17 cellular contexts compared by ENCODE assay signal in the genomic region with DNA sequence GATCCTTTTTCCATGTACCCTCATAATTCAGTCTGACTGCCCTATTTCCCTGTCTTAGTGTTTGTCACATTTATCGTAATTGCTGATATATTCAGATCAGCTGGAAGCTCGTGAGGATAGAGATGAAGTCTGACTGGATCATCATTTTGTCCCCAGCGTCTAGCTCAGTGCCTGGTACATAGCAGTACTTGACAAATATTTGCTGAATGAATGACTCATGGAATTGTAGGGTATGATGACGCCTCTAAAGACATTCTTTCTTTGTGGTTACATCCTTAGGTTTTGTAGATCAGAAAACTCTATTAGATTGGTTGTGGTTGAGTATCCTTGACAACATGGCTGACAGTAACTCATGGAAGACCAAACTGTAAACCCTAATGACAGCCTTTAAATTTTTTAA.
A peak's percentile ranks its signal among the peaks of the same experiment; 100 is the strongest.
DNase-seq lines count a peak whose midpoint lies in the region; ATAC-seq and TF ChIP-seq lines count a peak whose summit lies in the region.
"Had no signal": no experiment of that assay in that cellular context is flagged by ENCODE, and none has a peak within 500 bp of the region (broad histone marks: within the 10 kb centered on the region; RNA-seq: fewer than 3 reads in every experiment).

No MANE protein-coding gene starts in this region.

- dilution Hi-C loops in IMR-90 (cut with HindIII; ENCODE audit: low sequenced_read_pairs, unreplicated experiment) = no loop called here

- no peak overlapping the region for H2AK9ac ChIP-seq in IMR-90 (replicated peaks; ENCODE audit: low read depth, low read length, poor library complexity)

- POLR2A ChIA-PET in BJ (lab: Charles Lee) = no interaction called here
- POLR2A ChIA-PET in IMR-90 (lab: Charles Lee; ENCODE audit: unreplicated experiment) = no interaction called here

- H3K4me3 ChIP-seq in BJ (ENCODE audit: low read depth, low read length) (no peak overlapping the region), IMR-90 (ENCODE audit: insufficient read depth, low read depth, low read length) (no peak overlapping the region)
- H3K4me3 ChIP-seq: lung, PC-9 had no signal

- peak overlapping the region; percentile 4 for H3K27ac Mint-ChIP-seq in chondrocyte (ENCODE audit: unreplicated experiment)
- H3K27ac Mint-ChIP-seq: CD4-positive, alpha-beta T cell; stimulated activated naive CD8-positive, alpha-beta T cell treated with anti-CD3 and anti-CD28 coated beads, Interleukin-15, amount 100 ng/mL, for 72 hours had no signal

- CTCF ChIA-PET in BJ (lab: Yijun Ruan, JAX) (interaction anchor here (0.9 kb wide), 1 partner anchor 42 kb away, joined by 3 read pairs; no protein-coding TSS in a partner anchor), IMR-90 (lab: Yijun Ruan, JAX) (no interaction called here)

- H2AK5ac ChIP-seq in IMR-90 (ENCODE audit: low read depth, low read length) = no peak overlapping the region; the same call in 1 of the 2 replicates

- H4K91ac ChIP-seq in IMR-90 (ENCODE audit: insufficient read depth, low read depth, low read length) = peak overlapping the region; percentile 34; the same call in 1 of the 2 replicates

- H3K27me3 ChIP-seq in BJ (ENCODE audit: control insufficient read depth, insufficient read depth, low read length) (no peaks in the 10 kb centered on the region), IMR-90 (ENCODE audit: control insufficient read depth, insufficient read depth, low read length) (no peaks in the 10 kb centered on the region)

- H3K4me1 ChIP-seq in IMR-90 (ENCODE audit: control insufficient read depth, insufficient read depth, low read length) = peaks cover 14% of the 10 kb centered on the region

- H3K27ac ChIP-seq in IMR-90 (ENCODE audit: insufficient read depth, low read length) (peak overlapping the region; percentile 50; the same call in 1 of the 2 replicates), caudate nucleus (ENCODE audit: low read depth, low read length) (no peak overlapping the region)
- H3K27ac ChIP-seq: PC-9 had no signal

- no peaks in the 10 kb centered on the region for H3K27me3 Mint-ChIP-seq in chondrocyte (ENCODE audit: low read depth)
- H3K27me3 Mint-ChIP-seq: CD4-positive, alpha-beta T cell; stimulated activated naive CD8-positive, alpha-beta T cell treated with anti-CD3 and anti-CD28 coated beads, Interleukin-15, amount 100 ng/mL, for 72 hours had no signal

- H4K20me1 ChIP-seq in IMR-90 (ENCODE audit: insufficient read depth, low read length) = no peaks in the 10 kb centered on the region

- WGBS in IMR-90 (ENCODE audit: extremely low coverage in 2 of 2, insufficient read length in 1 of 2), 2 experiments = no CpG with 5 or more reads among the region's 4 CpGs

- peaks cover 44 to 58% of the 10 kb centered on the region in 2 experiments for H3K79me1 ChIP-seq in IMR-90 (ENCODE audit: low read depth in 1 of 2, low read length in 2 of 2)

- in situ Hi-C loops in IMR-90 (cut with MboI; ENCODE audit: low sequenced_read_pairs) = no loop called here

- peaks cover 45% of the 10 kb centered on the region for H3K4me1 Mint-ChIP-seq in chondrocyte (ENCODE audit: low read depth)
- H3K4me1 Mint-ChIP-seq: stimulated activated naive CD8-positive, alpha-beta T cell treated with anti-CD3 and anti-CD28 coated beads, Interleukin-15, amount 100 ng/mL, for 72 hours had no signal

- H4K8ac ChIP-seq in IMR-90 (ENCODE audit: low read depth in 2 of 2, low read length in 2 of 2) = peak overlapping the region in 1 of 2 experiments; percentile 84; a peak in 2 of 4 replicates

- TF ChIP-seq CTCF in BJ (IDR thresholded peaks at IDR 0.05; ENCODE audit: insufficient read depth, low read depth, low read length) = no peak
- no peak for TF ChIP-seq CTCF in IMR-90 (conservative IDR thresholded peaks at IDR 0.05; ENCODE audit: low read depth, low read length)
- no peak for TF ChIP-seq CTCF in chondrocyte (IDR thresholded peaks at IDR 0.05)
- TF ChIP-seq CTCF in GM10266 (IDR thresholded peaks at IDR 0.05; ENCODE audit: control insufficient read depth, insufficient read depth, low read depth, missing control alignments) = no peak

- intact Hi-C loops in IMR-90 (cut with micrococcal nuclease) = no loop called here

- no peaks in the 10 kb centered on the region for H3K9me3 ChIP-seq in IMR-90 (ENCODE audit: control insufficient read depth, insufficient read depth, low read length)

- H3K9ac ChIP-seq in IMR-90 (ENCODE audit: low read depth, low read length) = no peak overlapping the region

- H3K9me3 Mint-ChIP-seq in chondrocyte (ENCODE audit: low read depth) = no peaks in the 10 kb centered on the region
- H3K9me3 Mint-ChIP-seq: CD4-positive, alpha-beta T cell; neural crest cell; stimulated activated naive CD8-positive, alpha-beta T cell treated with anti-CD3 and anti-CD28 coated beads, Interleukin-15, amount 100 ng/mL, for 72 hours had no signal

- no peak overlapping the region for H3K4me3 Mint-ChIP-seq in chondrocyte (ENCODE audit: unreplicated experiment)
- H3K4me3 Mint-ChIP-seq: CD4-positive, alpha-beta T cell; neural crest cell; stimulated activated naive CD8-positive, alpha-beta T cell treated with anti-CD3 and anti-CD28 coated beads, Interleukin-15, amount 100 ng/mL, for 72 hours had no signal

- H2BK5ac ChIP-seq in IMR-90 (ENCODE audit: low read depth, low read length, poor library complexity, severe bottlenecking) = peak overlapping the region; percentile 79

- peak overlapping the region; percentile 51; the same call in 1 of the 2 replicates for H3K23ac ChIP-seq in IMR-90 (ENCODE audit: low read depth, low read length)

- peaks cover 8% of the 10 kb centered on the region for H3K36me3 ChIP-seq in BJ (ENCODE audit: control insufficient read depth, insufficient read depth, low read length)
- H3K36me3 ChIP-seq in IMR-90 (ENCODE audit: control insufficient read depth, insufficient read depth, low read length) = peaks cover 50% of the 10 kb centered on the region

- 0 out of 2 replicates have a peak, but pooled peaks have one; percentile 44 for TF ChIP-seq POLR2A in IMR-90 (IDR thresholded peaks at IDR 0.05; ENCODE audit: low read depth, low read length)

- peak overlapping the region; percentile 95 for H4K5ac ChIP-seq in IMR-90 (ENCODE audit: low read depth, low read length)

- no peak overlapping the region for H2AFZ ChIP-seq in IMR-90 (replicated peaks; ENCODE audit: low read length, poor library complexity)
- H2AFZ ChIP-seq: PC-9 had no signal

- peak overlapping the region; percentile 63 for H2BK120ac ChIP-seq in IMR-90 (ENCODE audit: low read depth, low read length)

- H2BK15ac ChIP-seq in IMR-90 (ENCODE audit: low read depth, low read length) = peak overlapping the region; percentile 61; the same call in 1 of the 3 replicates

- peaks cover 18% of the 10 kb centered on the region for H3K9me1 ChIP-seq in IMR-90 (ENCODE audit: insufficient read depth, low read length)

- H3K14ac ChIP-seq in IMR-90 (replicated peaks; ENCODE audit: low read depth, low read length) = peak overlapping the region; percentile 80

- peak overlapping the region; percentile 93; the same call in 1 of the 2 replicates for H3K18ac ChIP-seq in IMR-90 (ENCODE audit: low read depth, low read length)

- no peak for TF ChIP-seq RAD21 in IMR-90 (IDR thresholded peaks at IDR 0.05; ENCODE audit: low read length)

- no peak overlapping the region for H3K56ac ChIP-seq in IMR-90 (ENCODE audit: extremely low read depth, insufficient read depth, low read length)

- H3K4me2 ChIP-seq in IMR-90 (ENCODE audit: low read depth, low read length) = no peak overlapping the region
- H3K4me2 ChIP-seq: PC-9 had no signal

- H2BK20ac ChIP-seq in IMR-90 (ENCODE audit: low read depth, low read length) = peak overlapping the region; percentile 77; the same call in 1 of the 2 replicates

- peak overlapping the region; percentile 86 for H3K4ac ChIP-seq in IMR-90 (ENCODE audit: low read depth, low read length)

- DNase-seq in BJ (ENCODE audit: low read depth) = peak; percentile 89
- DNase-seq in IMR-90 = peak; percentile 93
- no peak for DNase-seq in chondrocyte (ENCODE audit: low spot score)
- peak; percentile 63 for DNase-seq in myocyte (ENCODE audit: low read depth)
- DNase-seq in stimulated activated CD4-positive, alpha-beta T cell treated with anti-CD3 and anti-CD28 coated beads, Interleukin-15, amount 100 ng/mL, for 24 hours = no peak
- no peak for DNase-seq in GM10266 (ENCODE audit: extremely low spot score)
- DNase-seq in NOMO-1 (lab: John Stamatoyannopoulos, UW; ENCODE audit: unreplicated experiment in 2 of 2) = no peak
- DNase-seq in caudate nucleus (lab: John Stamatoyannopoulos, UW) = no peak
- DNase-seq: activated CD4-positive, alpha-beta T cell treated with anti-CD3 and anti-CD28 coated beads, Interleukin-2, amount 50 U/mL, for 1 hour; CD4-positive, alpha-beta T cell; NCI-H1105 treated with DMSO at 0.1 percent for 48 hours; NCI-H446 treated with DMSO at 0.1 percent for 48 hours; stimulated activated naive CD8-positive, alpha-beta T cell treated with anti-CD3 and anti-CD28 coated beads, Interleukin-15, amount 100 ng/mL, for 72 hours; T-helper 9 cell had no signal

- BruUV-seq in IMR-90 (replicated peaks; lab: Mats Ljungman, UMichigan) = no TSS peak

- ATAC-seq in IMR-90 (ENCODE audit: low read depth) = peak; percentile 70
- ATAC-seq: stimulated activated naive CD8-positive, alpha-beta T cell treated with anti-CD3 and anti-CD28 coated beads, Interleukin-15, amount 100 ng/mL, for 72 hours had no signal

- peaks cover 29% of the 10 kb centered on the region for H3K36me3 Mint-ChIP-seq in chondrocyte (ENCODE audit: low read depth)

TF ChIP-seq in IMR-90, 13 proteins besides CTCF, POLR2A, EP300 and RAD21:
- TF ChIP-seq RCOR1 (IDR thresholded peaks at IDR 0.05; ENCODE audit: insufficient replicate concordance, low read length) = peak; percentile 81
- TF ChIP-seq MXI1 (IDR thresholded peaks at IDR 0.05; ENCODE audit: borderline replicate concordance, low read depth, low read length) = no peak
- TF ChIP-seq MAFK (IDR thresholded peaks at IDR 0.05; ENCODE audit: low read depth, low read length) = peak; percentile 59
- TF ChIP-seq FOS (IDR thresholded peaks at IDR 0.05; ENCODE audit: low read depth, low read length) = peak; percentile 81

Comparison
In these comparisons a context has a peak if more than half of its experiments do, and no peak if none do; other contexts are left out.
1. DNase-seq: peak in BJ (single experiment), IMR-90 (single experiment) and myocyte (single experiment); none in chondrocyte (single experiment), stimulated activated CD4-positive, alpha-beta T cell treated with anti-CD3 and anti-CD28 coated beads, Interleukin-15, amount 100 ng/mL, for 24 hours (single experiment), GM10266 (single experiment), NOMO-1 (0 of 2) and caudate nucleus (0 of 61).